24 cellular contexts compared by ENCODE assay signal in the genomic region with DNA sequence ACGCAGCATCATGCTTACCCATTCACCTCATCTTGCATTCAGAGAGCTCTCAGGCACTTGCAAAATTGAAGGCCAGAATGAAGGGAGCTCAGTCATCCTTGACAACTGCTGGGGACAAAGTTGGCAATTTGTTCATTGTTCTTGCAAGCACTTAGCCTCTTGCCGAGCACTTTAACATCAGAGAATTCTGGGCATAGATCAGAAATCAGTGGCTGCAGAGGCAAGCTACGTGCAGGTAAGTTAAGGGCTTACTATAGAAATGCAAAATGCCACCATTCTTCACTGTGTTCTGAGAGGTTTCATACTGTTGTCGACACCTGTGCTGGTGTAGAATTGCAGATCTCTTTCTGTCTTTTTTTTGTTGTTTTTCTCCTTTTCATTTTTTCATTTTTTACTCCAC.
"Had no signal": no experiment of that assay in that cellular context is flagged by ENCODE, and none has a peak within 500 bp of the region (broad histone marks: within the 10 kb centered on the region; RNA-seq: fewer than 3 reads in every experiment).

No MANE protein-coding gene starts in this region.

- H3K27me3 Mint-ChIP-seq: naive B cell; progenitor cell of endocrine pancreas; stimulated activated naive B cell treated with anti-CD40 and anti-IgM and Interleukin-4, amounts not matched to agents 10 μg/mL and 1 μg/mL and 100 μg/mL, for 72 hours had no signal

- H3K9me3 Mint-ChIP-seq: immature natural killer cell; mesothelial cell of epicardium; natural killer cell treated with Interleukin-12 subunit alpha and Interleukin-12 subunit beta and Interleukin-15 and Interleukin-18, amount 100 ng/mL, for 72 hours; stimulated activated naive B cell treated with anti-CD40 and anti-IgM and Interleukin-4, amounts not matched to agents 10 μg/mL and 1 μg/mL and 100 μg/mL, for 72 hours had no signal

- H3K4me1 Mint-ChIP-seq: mesothelial cell of epicardium; naive B cell; stimulated activated naive B cell treated with anti-CD40 and anti-IgM and Interleukin-4, amounts not matched to agents 10 μg/mL and 1 μg/mL and 100 μg/mL, for 72 hours had no signal

- H3K27me3 ChIP-seq: ovary, right atrium auricular region, stomach, testis, thyroid gland, transverse colon, upper lobe of left lung, vagina had no signal

- H3K4me3 Mint-ChIP-seq: immature natural killer cell; mesothelial cell of epicardium; naive B cell; natural killer cell treated with Interleukin-12 subunit alpha and Interleukin-12 subunit beta and Interleukin-15 and Interleukin-18, amount 100 ng/mL, for 72 hours; stimulated activated naive B cell treated with anti-CD40 and anti-IgM and Interleukin-4, amounts not matched to agents 10 μg/mL and 1 μg/mL and 100 μg/mL, for 72 hours had no signal

- H3K9me3 ChIP-seq: ovary, stomach, testis, thyroid gland, transverse colon, upper lobe of left lung, vagina had no signal

- ATAC-seq: natural killer cell treated with Interleukin-12 subunit alpha and Interleukin-12 subunit beta and Interleukin-15 and Interleukin-18, amount 100 ng/mL, for 72 hours; sciatic nerve; stimulated activated naive B cell treated with anti-CD40 and anti-IgM and Interleukin-4, amounts not matched to agents 10 μg/mL and 1 μg/mL and 100 μg/mL, for 72 hours; stimulated activated naive CD8-positive, alpha-beta T cell treated with anti-CD3 and anti-CD28 coated beads, Interleukin-15, Interleukin-2, amounts not matched to agents 100 U/mL and 50 U/mL, for 24 hours had no signal

- H3K4me1 ChIP-seq: left ventricle myocardium inferior, right atrium auricular region, testis, transverse colon, vagina had no signal

- DNase-seq: hypothalamus; immature natural killer cell; left ventricle myocardium inferior; mesendoderm; naive B cell; ovary; stimulated activated CD4-positive, alpha-beta T cell treated with anti-CD3 and anti-CD28 coated beads, Interleukin-12 subunit alpha, Interleukin-12 subunit beta, amount 100 ng/mL, for 4 hours; stimulated activated CD4-positive, alpha-beta T cell treated with anti-CD3 and anti-CD28 coated beads, Interleukin-15, amount 100 ng/mL, for 24 hours; stimulated activated CD4-positive, alpha-beta T cell treated with anti-CD3 and anti-CD28 coated beads, Interleukin-2, amount 100 ng/mL, for 24 hours; stimulated activated CD4-positive, alpha-beta T cell treated with anti-CD3 and anti-CD28 coated beads, Interleukin-4, amount 100 ng/mL, for 1 hour; stimulated activated naive B cell treated with anti-CD40 and anti-IgM and Interleukin-4, amounts not matched to agents 10 μg/mL and 1 μg/mL and 100 μg/mL, for 72 hours; stimulated activated naive CD8-positive, alpha-beta T cell treated with anti-CD3 and anti-CD28 coated beads, Interleukin-15, Interleukin-2, amounts not matched to agents 100 U/mL and 50 U/mL, for 24 hours; stomach; testis; thyroid gland; transverse colon had no signal

- H3K27ac Mint-ChIP-seq: immature natural killer cell; mesothelial cell of epicardium; natural killer cell treated with Interleukin-12 subunit alpha and Interleukin-12 subunit beta and Interleukin-15 and Interleukin-18, amount 100 ng/mL, for 72 hours; progenitor cell of endocrine pancreas; stimulated activated naive B cell treated with anti-CD40 and anti-IgM and Interleukin-4, amounts not matched to agents 10 μg/mL and 1 μg/mL and 100 μg/mL, for 72 hours had no signal

- H3K36me3 Mint-ChIP-seq: naive B cell; natural killer cell treated with Interleukin-12 subunit alpha and Interleukin-12 subunit beta and Interleukin-15 and Interleukin-18, amount 100 ng/mL, for 72 hours; stimulated activated naive B cell treated with anti-CD40 and anti-IgM and Interleukin-4, amounts not matched to agents 10 μg/mL and 1 μg/mL and 100 μg/mL, for 72 hours had no signal

- H3K27ac ChIP-seq: left ventricle myocardium inferior, ovary, right atrium auricular region, skin epidermis, stomach, testis, thyroid gland, transverse colon, upper lobe of left lung, vagina had no signal
